Comparison of ENCODE assay signal across 21 cellular contexts in genomic region chr19:54916822-54917221, GRCh38. TPM values are rescaled to one million over a fixed set of nuclear protein-coding genes. Genes with fewer than 3 reads are reported as not detected.
DNase-seq lines count a peak whose midpoint lies in the region; ATAC-seq, FAIRE-seq and TF ChIP-seq lines count a peak whose summit lies in the region.
"Had no signal": no experiment of that assay in that cellular context is flagged by ENCODE, and none has a peak within 500 bp of the region (broad histone marks: within the 10 kb centered on the region; RNA-seq: fewer than 3 reads in every experiment).

No MANE protein-coding gene starts in this region.

- H3K4me3 ChIP-seq in GM12865 (ENCODE audit: low read depth, low read length) = no peak overlapping the region
- H3K4me3 ChIP-seq in K562 = no peak overlapping the region
- H3K4me3 ChIP-seq in neutrophil (ENCODE audit: low read depth in 1 of 2, low read length in 1 of 2) = no peak overlapping the region

- intact Hi-C loops in K562 (cut with micrococcal nuclease) (no loop called here), cardiac septum (cut with DNase I) (no loop called here)

- H3K27ac ChIP-seq in K562 (ENCODE audit: extremely low read depth, low read depth, low read length) = no peak overlapping the region
- peak overlapping the region; percentile 42 for H3K27ac ChIP-seq in neutrophil
- H3K27ac ChIP-seq in caudate nucleus (ENCODE audit: low read depth, low read length) = no peak overlapping the region
- H3K27ac ChIP-seq: VCaP had no signal

- H3K9ac ChIP-seq in K562 (ENCODE audit: insufficient read depth in 1 of 2, low read depth in 2 of 2, low read length in 2 of 2) = no peak overlapping the region

- FAIRE-seq in K562 (lab: Jason Lieb, UNC) (peak; percentile 64), urothelium cell line (lab: Jason Lieb, UNC) (no peak)
- FAIRE-seq: frontal cortex had no signal

- no peaks in the 10 kb centered on the region for H3K9me1 ChIP-seq in K562 (ENCODE audit: control insufficient read depth, insufficient read depth, low read length)

- H3K4me1 ChIP-seq in K562 (replicated peaks in 1 of 2; ENCODE audit: control insufficient read depth in 2 of 2, insufficient read depth in 2 of 2, low read length in 2 of 2) (peaks cover 4 to 7% of the 10 kb centered on the region in 2 experiments; a peak in 2 of 5 replicates), neutrophil (ENCODE audit: control insufficient read depth in 1 of 2, insufficient read depth in 1 of 2, low read depth in 1 of 2, low read length in 1 of 2) (peaks cover 8 to 9% of the 10 kb centered on the region in 2 experiments)

- no peak for TF ChIP-seq EP300 in K562 (IDR thresholded peaks at IDR 0.05; ENCODE audit: low read length)

- in situ Hi-C loops in KBM-7 (cut with MboI; ENCODE audit: low pct_unique_long_range_greater_than_20kb, low sequenced_read_pairs) (no loop called here), K562 (cut with MboI) (no loop called here)

- H3K27me3 ChIP-seq in K562 (ENCODE audit: control insufficient read depth in 2 of 2, insufficient read depth in 2 of 2, low read length in 2 of 2) (peaks cover 2 to 9% of the 10 kb centered on the region in 2 experiments; a peak in 2 of 5 replicates), neutrophil (peaks cover 20% of the 10 kb centered on the region)

- peak overlapping the region; percentile 68 for H2AFZ ChIP-seq in K562 (ENCODE audit: low read depth, low read length)

- BruUV-seq in K562 (replicated peaks; lab: Mats Ljungman, UMichigan) = no TSS peak

- POLR2A ChIA-PET in K562 (lab: Yijun Ruan, JAX) = interaction anchor here (0.6 kb wide), 1 partner anchor 263 kb away, joined by 3 read pairs; no protein-coding TSS in a partner anchor

- H3K9me3 ChIP-seq in K562 (replicated peaks; ENCODE audit: control insufficient read depth, insufficient read depth, low read depth, low read length) (no peaks in the 10 kb centered on the region), neutrophil (no peaks in the 10 kb centered on the region)

- 21% methylated on average over 11 of the region's 11 CpGs for WGBS in K562 (ENCODE audit: insufficient coverage, low coverage, missing lambda C conversion rate)

- no peak overlapping the region for H3K4me2 ChIP-seq in K562 (ENCODE audit: insufficient read depth, low read length)

- DNase-seq in GM12865 (ENCODE audit: low read depth) = peak; percentile 87
- DNase-seq in KBM-7 = peak; percentile 20
- no peak for DNase-seq in K562 (ENCODE audit: extremely low read depth in 1 of 4, low spot score in 3 of 4)
- no peak for DNase-seq in NCI-H345 treated with DMSO at 0.1 percent for 48 hours (lab: John Stamatoyannopoulos, UW; ENCODE audit: unreplicated experiment)
- DNase-seq in caudate nucleus (lab: John Stamatoyannopoulos, UW) = no peak
- DNase-seq in cardiac septum (ENCODE audit: low spot score) = no peak
- DNase-seq in urothelium cell line (ENCODE audit: low spot score) = no peak
- DNase-seq: activated T-cell treated with anti-CD3 and anti-CD28 coated beads, Interleukin-2, amount 50 U/mL, for 48 hours; erythroblast; GDM1; H7; midbrain; NCI-H146; RPMI8226 had no signal

- no peak for TF ChIP-seq POLR2A in K562 (conservative IDR thresholded peaks at IDR 0.05)

- no peak for ATAC-seq in K562

- TF ChIP-seq RAD21 in K562 (CRISPR knock-in tag; conservative IDR thresholded peaks at IDR 0.05 in 1 of 2, IDR thresholded peaks at IDR 0.05 in 1 of 2) = no peak

- no peaks in the 10 kb centered on the region for H3K36me3 ChIP-seq in K562 (ENCODE audit: control insufficient read depth, insufficient read depth, low read length)
- no peaks in the 10 kb centered on the region for H3K36me3 ChIP-seq in neutrophil

- H3K79me2 ChIP-seq in K562 (ENCODE audit: control insufficient read depth, insufficient read depth, low read length) = no peaks in the 10 kb centered on the region

- CTCF ChIA-PET in K562 (lab: Yijun Ruan, JAX; ENCODE audit: low intra/inter-chr PET ratio) = no interaction called here

- TF ChIP-seq CTCF in GM12865 (IDR thresholded peaks at IDR 0.05; ENCODE audit: insufficient read depth, low read depth, low read length, missing control alignments) (no peak), K562 (IDR thresholded peaks at IDR 0.05 in 2 of 3, conservative IDR thresholded peaks at IDR 0.05 in 1 of 3; ENCODE audit: insufficient read depth in 2 of 3, low read depth in 1 of 3, low read length in 3 of 3) (no peak), neutrophil (IDR thresholded peaks at IDR 0.05) (no peak)

- H4K20me1 ChIP-seq in K562 (replicated peaks; ENCODE audit: control insufficient read depth, insufficient read depth, low read length) = no peaks in the 10 kb centered on the region

RNA-seq across cellular contexts. Expression of gene NCR1, which starts 10.9 kb away (rescaled TPM):
- 3.4 and 5.6 TPM in 2 replicates for total RNA-seq in K562 (2011; cell fraction: chromatin; rRNA removed; ENCODE audit: low replicate concordance)
- 3.0 and 5.2 TPM in 2 replicates for total RNA-seq in K562 (2011; cell fraction: nucleolus; rRNA removed)
- total RNA-seq in K562 (2011; cell fraction: nucleoplasm; rRNA removed) = 2.2 and 4.0 TPM in 2 replicates
- total RNA-seq in K562 (2014; rRNA removed) = 1.2 and 1.9 TPM in 2 replicates
- total RNA-seq in K562 (2014; rRNA removed; fragmentation: Illumina TruSeq; extraction: Trizol) = 0.70 and 1.4 TPM in 2 replicates
- total RNA-seq in K562 (2015; rRNA removed; fragmentation: Illumina TruSeq; extraction: Trizol) = 0.30 and 0.69 TPM in 2 replicates
- 0.92 and 1.5 TPM in 2 replicates for total RNA-seq in K562 (2021)
- 3.1 TPM in 2 replicates for polyA plus RNA-seq in K562 (2011; rRNA removed)
- polyA plus RNA-seq in K562 (2011; cell fraction: cytosol; rRNA removed) = 3.9 and 4.3 TPM in 2 replicates
- 2.1 TPM in 2 replicates for polyA plus RNA-seq in K562 (2011; cell fraction: nucleus; rRNA removed)
- polyA plus RNA-seq in K562 (2012) = 0.90 and 0.91 TPM in 2 replicates
- 1.2 and 2.1 TPM in 2 replicates for polyA plus RNA-seq in K562 (2014; fragmentation: Illumina TruSeq; extraction: Trizol)
- under 1 TPM; 0.25 to 0.39 TPM for polyA plus RNA-seq in K562 (2014; fragmentation: Nextera tagmentation; extraction: Ambion mirVana)
- polyA plus RNA-seq in K562 (2014; rRNA removed) = 0.84 and 0.88 TPM in 2 replicates
- 4.0 TPM in 2 replicates for polyA minus RNA-seq in K562 (2011; rRNA and poly(A)+ RNA removed)
- polyA minus RNA-seq in K562 (2011; cell fraction: cytosol; rRNA and poly(A)+ RNA removed) = 2.6 and 3.0 TPM in 2 replicates
- 1.8 and 3.9 TPM in 2 replicates for polyA minus RNA-seq in K562 (2011; cell fraction: nucleus; rRNA and poly(A)+ RNA removed)
- total RNA-seq in cardiac septum = not detected
- total RNA-seq: B cell, dermis microvascular lymphatic vessel endothelial cell, frontal cortex, LHCN-M2, renal cortical epithelial cell had no signal

RNA-seq across cellular contexts. Expression of gene NLRP7, which starts 30.5 kb away (rescaled TPM):
- 1.5 TPM in 1 of 2 replicates, not detected in the other for total RNA-seq in K562 (2011; cell fraction: chromatin; rRNA removed; ENCODE audit: low replicate concordance)
- total RNA-seq in K562 (2011; cell fraction: nucleolus; rRNA removed) = 1.3 TPM in 1 of 2 replicates, not detected in the other
- 1.9 TPM in 1 of 2 replicates, not detected in the other for total RNA-seq in K562 (2011; cell fraction: nucleoplasm; rRNA removed)
- total RNA-seq in K562 (2014; rRNA removed) = 0.20 TPM in 1 of 2 replicates, not detected in the other
- total RNA-seq in K562 (2014; rRNA removed; fragmentation: Illumina TruSeq; extraction: Trizol) = 0.22 TPM in 1 of 2 replicates, not detected in the other
- not detected in 2 replicates for total RNA-seq in K562 (2015; rRNA removed; fragmentation: Illumina TruSeq; extraction: Trizol)
- 0.18 TPM in 1 of 2 replicates, not detected in the other for total RNA-seq in K562 (2021)
- 0.13 and 0.19 TPM in 2 replicates for polyA plus RNA-seq in K562 (2011; rRNA removed)
- polyA plus RNA-seq in K562 (2011; cell fraction: cytosol; rRNA removed) = 0.07 TPM in 1 of 2 replicates, not detected in the other
- polyA plus RNA-seq in K562 (2011; cell fraction: nucleus; rRNA removed) = 0.16 and 0.18 TPM in 2 replicates
- 0.17 TPM in 1 of 2 replicates, not detected in the other for polyA plus RNA-seq in K562 (2012)
- polyA plus RNA-seq in K562 (2014; fragmentation: Illumina TruSeq; extraction: Trizol) = 0.03 and 0.12 TPM in 2 replicates
- under 1 TPM; 0.04 to 0.06 TPM for polyA plus RNA-seq in K562 (2014; fragmentation: Nextera tagmentation; extraction: Ambion mirVana)
- polyA plus RNA-seq in K562 (2014; rRNA removed) = not detected in 2 replicates
- polyA minus RNA-seq in K562 (2011; rRNA and poly(A)+ RNA removed) = 0.84 TPM in 1 of 2 replicates, not detected in the other
- polyA minus RNA-seq in K562 (2011; cell fraction: cytosol; rRNA and poly(A)+ RNA removed) = not detected in 2 replicates
- not detected in 2 replicates for polyA minus RNA-seq in K562 (2011; cell fraction: nucleus; rRNA and poly(A)+ RNA removed)
- not detected for total RNA-seq in cardiac septum
- total RNA-seq: dermis microvascular lymphatic vessel endothelial cell, LHCN-M2, renal cortical epithelial cell had no signal

RNA-seq across cellular contexts. Expression of gene FCAR, which starts 42.8 kb away (rescaled TPM):
- not detected in 2 replicates for total RNA-seq in K562 (2011; cell fraction: chromatin; rRNA removed; ENCODE audit: low replicate concordance)
- not detected in 2 replicates for total RNA-seq in K562 (2011; cell fraction: nucleolus; rRNA removed)
- not detected in 2 replicates for total RNA-seq in K562 (2011; cell fraction: nucleoplasm; rRNA removed)
- total RNA-seq in K562 (2014; rRNA removed) (not detected in 2 replicates), K562 (2014; rRNA removed; fragmentation: Illumina TruSeq; extraction: Trizol) (not detected in 2 replicates), K562 (2015; rRNA removed; fragmentation: Illumina TruSeq; extraction: Trizol) (not detected in 2 replicates), K562 (2021) (not detected in 2 replicates), cardiac septum (0.70 TPM)
- polyA plus RNA-seq in K562 (2011; rRNA removed) (not detected in 2 replicates), K562 (2014; fragmentation: Illumina TruSeq; extraction: Trizol) (not detected in 2 replicates), K562 (2014; fragmentation: Nextera tagmentation; extraction: Ambion mirVana) (not detected), K562 (2014; rRNA removed) (not detected in 2 replicates)
- polyA plus RNA-seq in K562 (2011; cell fraction: cytosol; rRNA removed) = not detected in 2 replicates
- polyA plus RNA-seq in K562 (2011; cell fraction: nucleus; rRNA removed) = not detected in 2 replicates
- not detected in 2 replicates for polyA plus RNA-seq in K562 (2012)
- polyA minus RNA-seq in K562 (2011; rRNA and poly(A)+ RNA removed) = not detected in 2 replicates
- polyA minus RNA-seq in K562 (2011; cell fraction: cytosol; rRNA and poly(A)+ RNA removed) = not detected in 2 replicates
- polyA minus RNA-seq in K562 (2011; cell fraction: nucleus; rRNA and poly(A)+ RNA removed) = not detected in 2 replicates
- total RNA-seq: B cell, dermis microvascular lymphatic vessel endothelial cell, H7, LHCN-M2, renal cortical epithelial cell had no signal

RNA-seq across cellular contexts. Expression of gene NLRP2, which starts 49.4 kb away (rescaled TPM):
- 112 and 159 TPM in 2 replicates for total RNA-seq in K562 (2011; cell fraction: chromatin; rRNA removed; ENCODE audit: low replicate concordance)
- 75.3 and 84.4 TPM in 2 replicates for total RNA-seq in K562 (2011; cell fraction: nucleolus; rRNA removed)
- total RNA-seq in K562 (2011; cell fraction: nucleoplasm; rRNA removed) = 69.2 and 82.2 TPM in 2 replicates
- total RNA-seq in K562 (2014; rRNA removed) (21.6 and 22.2 TPM in 2 replicates), K562 (2014; rRNA removed; fragmentation: Illumina TruSeq; extraction: Trizol) (24.2 and 25.5 TPM in 2 replicates), K562 (2015; rRNA removed; fragmentation: Illumina TruSeq; extraction: Trizol) (17.3 and 18.5 TPM in 2 replicates), K562 (2021) (33.2 and 36.2 TPM in 2 replicates), cardiac septum (0.86 TPM)
- polyA plus RNA-seq in K562 (2011; rRNA removed) (59.3 and 65.5 TPM in 2 replicates), K562 (2014; fragmentation: Illumina TruSeq; extraction: Trizol) (25.1 and 28.1 TPM in 2 replicates), K562 (2014; fragmentation: Nextera tagmentation; extraction: Ambion mirVana) (10 to 100 TPM; 10.1 to 11.9 TPM), K562 (2014; rRNA removed) (25.0 and 29.9 TPM in 2 replicates)
- polyA plus RNA-seq in K562 (2011; cell fraction: cytosol; rRNA removed) = 28.5 and 40.0 TPM in 2 replicates
- polyA plus RNA-seq in K562 (2011; cell fraction: nucleus; rRNA removed) = 79.9 and 89.0 TPM in 2 replicates
- 19.8 and 24.8 TPM in 2 replicates for polyA plus RNA-seq in K562 (2012)
- polyA minus RNA-seq in K562 (2011; rRNA and poly(A)+ RNA removed) = 50.6 and 66.3 TPM in 2 replicates
- 22.9 and 31.5 TPM in 2 replicates for polyA minus RNA-seq in K562 (2011; cell fraction: cytosol; rRNA and poly(A)+ RNA removed)
- polyA minus RNA-seq in K562 (2011; cell fraction: nucleus; rRNA and poly(A)+ RNA removed) = 22.8 and 38.0 TPM in 2 replicates
- total RNA-seq: dermis microvascular lymphatic vessel endothelial cell, LHCN-M2 had no signal

Comparison
In these comparisons a context has a peak if more than half of its experiments do, and no peak if none do; other contexts are left out.
1. DNase-seq: peak in GM12865 (single experiment) and KBM-7 (single experiment); none in K562 (0 of 4), NCI-H345 treated with DMSO at 0.1 percent for 48 hours (single experiment), caudate nucleus (0 of 61), cardiac septum (single experiment) and urothelium cell line (single experiment).